Comparison of ENCODE assay signal across 17 cellular contexts in the genomic region with DNA sequence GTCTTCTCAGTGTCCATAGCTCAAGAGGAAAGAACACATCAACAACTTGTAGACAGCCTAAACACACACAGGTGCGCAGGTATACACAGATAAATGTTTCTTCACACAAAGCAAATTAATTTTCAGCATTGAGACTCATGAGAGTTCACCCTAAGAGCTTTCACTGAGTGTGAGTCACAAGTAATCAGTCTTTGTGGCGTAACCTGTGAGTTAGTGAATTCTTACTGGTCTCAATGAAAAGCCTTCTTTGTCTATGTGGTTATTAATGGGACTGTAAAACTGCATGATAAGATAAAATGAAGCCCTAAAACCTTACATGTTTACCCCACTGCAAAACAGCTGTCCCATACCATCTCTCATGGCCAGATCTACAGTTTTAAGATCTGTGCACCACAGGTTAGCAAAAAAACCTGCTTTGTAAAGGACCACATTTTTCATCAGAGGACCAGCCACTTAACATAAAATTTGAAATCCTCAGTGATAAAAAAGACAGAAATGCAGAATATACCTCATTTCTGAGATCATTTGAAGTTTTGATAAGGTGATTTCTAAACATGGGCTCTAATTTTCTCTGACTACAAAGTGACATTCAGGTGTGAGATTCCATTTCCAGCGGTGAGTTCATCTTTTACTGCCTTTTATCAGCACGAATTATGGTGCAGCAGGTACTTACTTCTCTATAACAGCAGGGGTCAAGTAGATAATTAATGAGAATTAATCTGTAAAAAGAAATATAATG.
DNase-seq lines count a peak whose midpoint lies in the region; ATAC-seq lines count a peak whose summit lies in the region.
"Had no signal": no experiment of that assay in that cellular context is flagged by ENCODE, and none has a peak within 500 bp of the region (broad histone marks: within the 10 kb centered on the region; RNA-seq: fewer than 3 reads in every experiment).

No MANE protein-coding gene starts in this region.

- H3K4me3 ChIP-seq in skeletal muscle cell (ENCODE audit: low read depth, low read length), result no peak overlapping the region
- H3K4me3 ChIP-seq: dorsolateral prefrontal cortex, heart right ventricle, Peyer's patch had no signal

- no peak for ATAC-seq in GM19455 (IDR thresholded peaks at IDR 0.05; ENCODE audit: unreplicated experiment)
- ATAC-seq in HG02981 (IDR thresholded peaks at IDR 0.05; ENCODE audit: unreplicated experiment), result no peak
- ATAC-seq: activated naive CD4-positive, alpha-beta T cell treated with anti-CD3 and anti-CD28 coated beads, Interleukin-2, amount 50 U/mL, for 72 hours; stimulated activated memory B cell treated with anti-CD40 and anti-IgM and Interleukin-4, amounts not matched to agents 10 μg/mL and 1 μg/mL and 100 μg/mL, for 72 hours had no signal

- DNase-seq in H4 (ENCODE audit: low spot score) (peak; percentile 65), amniotic epithelial cell (ENCODE audit: low read depth) (peak; percentile 37), foreskin melanocyte (peak; percentile 79), skeletal muscle cell (ENCODE audit: low read depth) (peak; percentile 21), amygdala (lab: John Stamatoyannopoulos, UW) (no peak), NCI-H526 (lab: John Stamatoyannopoulos, UW) (no peak)
- DNase-seq: activated CD8-positive, alpha-beta memory T cell treated with anti-CD3 and anti-CD28 coated beads for 24 hours; C1 segment of cervical spinal cord; dorsolateral prefrontal cortex; heart right ventricle; NCI-H2227 treated with DMSO at 0.1 percent for 48 hours; stimulated activated CD4-positive, alpha-beta T cell treated with anti-CD3 and anti-CD28 coated beads, Interleukin-2, amount 100 ng/mL, for 24 hours had no signal

Comparison
In these comparisons a context has a peak if more than half of its experiments do, and no peak if none do; other contexts are left out.
1. DNase-seq: peak in H4 (single experiment), amniotic epithelial cell (single experiment), foreskin melanocyte (single experiment) and skeletal muscle cell (single experiment); none in amygdala (0 of 56) and NCI-H526 (0 of 2).